Comparison of ENCODE assay signal across 25 cellular contexts in the genomic region with DNA sequence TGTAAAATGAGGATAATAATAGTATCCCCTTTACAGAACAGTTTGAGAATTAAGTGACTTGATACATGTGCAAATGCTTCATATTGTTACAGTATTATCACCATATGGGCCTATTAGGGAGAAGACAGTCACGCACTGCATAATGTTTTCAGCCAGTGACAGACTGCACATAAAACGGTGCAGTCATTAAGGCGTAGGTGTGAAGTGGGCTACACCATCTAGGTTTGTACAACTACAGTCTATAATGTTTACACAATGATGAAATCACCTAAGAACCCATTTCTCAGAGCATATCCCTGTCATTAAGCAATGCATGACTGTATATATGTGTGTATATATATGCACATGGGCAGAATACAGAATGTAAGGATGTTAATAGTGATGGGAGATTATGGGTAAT.
DNase-seq lines count a peak whose midpoint lies in the region; ATAC-seq, FAIRE-seq and TF ChIP-seq lines count a peak whose summit lies in the region.
"Had no signal": no experiment of that assay in that cellular context is flagged by ENCODE, and none has a peak within 500 bp of the region (broad histone marks: within the 10 kb centered on the region; RNA-seq: fewer than 3 reads in every experiment).

No MANE protein-coding gene starts in this region.

- POLR2A ChIA-PET in HEK293T (lab: Yijun Ruan, JAX) = no interaction called here

- CTCF ChIA-PET in HEK293T (lab: Yijun Ruan, JAX) = no interaction called here

- TF ChIP-seq CTCF in bronchial epithelial cell (IDR thresholded peaks at IDR 0.05; ENCODE audit: insufficient read depth, low read length, severe bottlenecking) = no peak

- H3K36me3 ChIP-seq in bronchial epithelial cell (ENCODE audit: control insufficient read depth, insufficient read depth, low read length) = no peaks in the 10 kb centered on the region
- H3K36me3 ChIP-seq: BE2C, Peyer's patch had no signal

- H3K4me3 ChIP-seq in bronchial epithelial cell (ENCODE audit: low read depth, low read length) = no peak overlapping the region
- H3K4me3 ChIP-seq: GM23248, K562, Peyer's patch had no signal

- ATAC-seq in GM18502 (IDR thresholded peaks at IDR 0.05; ENCODE audit: poor library complexity, unreplicated experiment) (peak; percentile 16), HG03095 (IDR thresholded peaks at IDR 0.05; ENCODE audit: unreplicated experiment) (peak; percentile 20), GM21825 (IDR thresholded peaks at IDR 0.05; ENCODE audit: unreplicated experiment) (no peak), GM19035 (IDR thresholded peaks at IDR 0.05; ENCODE audit: unreplicated experiment) (no peak)
- ATAC-seq: K562 had no signal

- H3K27me3 ChIP-seq in bronchial epithelial cell (ENCODE audit: control insufficient read depth, insufficient read depth, low read length) = no peaks in the 10 kb centered on the region
- H3K27me3 ChIP-seq: BE2C, Peyer's patch had no signal

- no peak for FAIRE-seq in bronchial epithelial cell (lab: Jason Lieb, UNC)
- FAIRE-seq: GM19239, HTR-8/SVneo, K562 had no signal

- DNase-seq in NCI-H2029 (lab: John Stamatoyannopoulos, UW) (peak; percentile 27), NCI-H2029 treated with DMSO at 0.1 percent for 48 hours (lab: John Stamatoyannopoulos, UW) (no peak), bronchial epithelial cell (ENCODE audit: low read depth) (peak; percentile 35), HEK293T (ENCODE audit: extremely low spot score) (no peak)
- DNase-seq: BE2C; Calu3; CD8-positive, alpha-beta memory T cell; GM23248; H7; HFFc6; Kasumi-1; NCI-H1105 treated with DMSO at 0.1 percent for 48 hours; NCI-H146; NCI-H2081; NCI-H82; Peyer's patch; SHP77 treated with DMSO at 0.1 percent for 48 hours; T-helper 1 cell had no signal

TF ChIP-seq in HEK293T, 16 proteins besides CTCF, POLR2A, EP300 and RAD21:
- no peak for TF ChIP-seq LEF1 (IDR thresholded peaks at IDR 0.05; ENCODE audit: borderline replicate concordance)
- no peak for TF ChIP-seq ELF4 (IDR thresholded peaks at IDR 0.05)
- TF ChIP-seq FOXM1 (IDR thresholded peaks at IDR 0.05; ENCODE audit: borderline replicate concordance) = no peak
- TF ChIP-seq SUZ12 (IDR thresholded peaks at IDR 0.05) = no peak
- TF ChIP-seq, protein P1, sequence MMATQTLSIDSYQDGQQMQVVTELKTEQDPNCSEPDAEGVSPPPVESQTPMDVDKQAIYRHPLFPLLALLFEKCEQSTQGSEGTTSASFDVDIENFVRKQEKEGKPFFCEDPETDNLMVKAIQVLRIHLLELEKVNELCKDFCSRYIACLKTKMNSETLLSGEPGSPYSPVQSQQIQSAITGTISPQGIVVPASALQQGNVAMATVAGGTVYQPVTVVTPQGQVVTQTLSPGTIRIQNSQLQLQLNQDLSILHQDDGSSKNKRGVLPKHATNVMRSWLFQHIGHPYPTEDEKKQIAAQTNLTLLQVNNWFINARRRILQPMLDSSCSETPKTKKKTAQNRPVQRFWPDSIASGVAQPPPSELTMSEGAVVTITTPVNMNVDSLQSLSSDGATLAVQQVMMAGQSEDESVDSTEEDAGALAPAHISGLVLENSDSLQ (IDR thresholded peaks at IDR 0.05) = no peak
- no peak for TF ChIP-seq CTBP1 (IDR thresholded peaks at IDR 0.05; ENCODE audit: borderline replicate concordance)
- TF ChIP-seq ZNF384 (IDR thresholded peaks at IDR 0.05) = no peak
- TF ChIP-seq BHLHE40 (IDR thresholded peaks at IDR 0.05; ENCODE audit: borderline replicate concordance) = no peak
- TF ChIP-seq ARNT (IDR thresholded peaks at IDR 0.05) = no peak
- no peak for TF ChIP-seq FOXK2 (IDR thresholded peaks at IDR 0.05)

Comparison
In these comparisons a context has a peak if more than half of its experiments do, and no peak if none do; other contexts are left out.
1. DNase-seq: peak in NCI-H2029 (single experiment) and bronchial epithelial cell (single experiment); none in NCI-H2029 treated with DMSO at 0.1 percent for 48 hours (single experiment) and HEK293T (single experiment).
2. ATAC-seq: peak in GM18502 (single experiment) and HG03095 (single experiment); none in GM21825 (single experiment) and GM19035 (single experiment).